ENCODE assay signal across 12 cellular contexts in the genomic region with DNA sequence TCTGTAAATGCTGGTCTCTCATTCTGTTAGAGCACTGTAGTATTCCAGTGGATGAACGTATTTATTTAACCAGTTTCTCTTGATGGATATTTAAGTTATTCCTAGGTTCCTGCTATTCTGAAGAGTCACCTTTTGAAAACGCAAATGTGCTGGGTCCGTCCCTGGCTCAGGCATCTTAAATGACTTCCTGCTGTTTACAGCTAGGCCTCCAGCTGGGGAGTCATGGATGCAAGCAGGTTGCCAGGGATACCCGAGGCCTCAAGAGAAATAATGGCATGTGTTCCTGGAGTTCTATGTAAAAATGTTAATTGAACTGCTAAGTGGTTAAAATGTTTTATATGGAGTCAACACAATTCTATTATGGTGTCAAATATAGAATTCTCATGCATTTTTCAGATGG.
DNase-seq lines count a peak whose midpoint lies in the region; ATAC-seq and TF ChIP-seq lines count a peak whose summit lies in the region.
"Had no signal": no experiment of that assay in that cellular context is flagged by ENCODE, and none has a peak within 500 bp of the region (broad histone marks: within the 10 kb centered on the region; RNA-seq: fewer than 3 reads in every experiment).

No MANE protein-coding gene starts in this region.

- H3K4me3 ChIP-seq in astrocyte of the cerebellum (ENCODE audit: low read depth, low read length) = no peak overlapping the region
- no peak overlapping the region for H3K4me3 ChIP-seq in SK-N-SH (ENCODE audit: low read depth in 2 of 2, low read length in 1 of 2)
- H3K4me3 ChIP-seq in right atrium auricular region = no peak overlapping the region
- H3K4me3 ChIP-seq: smooth muscle cell had no signal

- no peaks in the 10 kb centered on the region for H3F3A ChIP-seq in SK-N-SH (replicated peaks; ENCODE audit: insufficient read depth)

- no peaks in the 10 kb centered on the region for H3K36me3 ChIP-seq in SK-N-SH (replicated peaks in 1 of 2; ENCODE audit: control insufficient read depth in 1 of 2, insufficient read depth in 2 of 2, low read length in 1 of 2)
- no peaks in the 10 kb centered on the region for H3K36me3 ChIP-seq in right atrium auricular region

- no peak for TF ChIP-seq RAD21 in SK-N-SH (IDR thresholded peaks at IDR 0.05; ENCODE audit: low read length)

- no peak for TF ChIP-seq EP300 in SK-N-SH (IDR thresholded peaks at IDR 0.05; ENCODE audit: borderline replicate concordance in 1 of 2, low read depth in 1 of 2, low read length in 1 of 2)

- H3K4me2 ChIP-seq in SK-N-SH = no peak overlapping the region
- H3K4me2 ChIP-seq: smooth muscle cell had no signal

- no peak overlapping the region for H3K9ac ChIP-seq in SK-N-SH

- no peaks in the 10 kb centered on the region for H3K9me2 ChIP-seq in SK-N-SH

- no peaks in the 10 kb centered on the region for H3K79me2 ChIP-seq in SK-N-SH (ENCODE audit: insufficient read depth)

- no peak overlapping the region for H3K27ac ChIP-seq in SK-N-SH (ENCODE audit: low read depth in 2 of 2, low read length in 1 of 2)
- H3K27ac ChIP-seq in right atrium auricular region = no peak overlapping the region

- DNase-seq in Daoy (ENCODE audit: low read depth) (peak; percentile 32), NCI-H187 (lab: John Stamatoyannopoulos, UW) (peak; percentile 78 to 86), astrocyte of the cerebellum (ENCODE audit: low read depth) (peak; percentile 6), kidney glomerular epithelial cell (lab: John Stamatoyannopoulos, UW) (peak; percentile 9), SK-N-SH (no peak), right atrium auricular region (ENCODE audit: low spot score) (no peak)
- no peak for DNase-seq in activated effector memory CD4-positive, alpha-beta T cell treated with Interleukin-2 at 50 U/mL for 16 hours
- DNase-seq: activated CD4-positive, alpha-beta memory T cell treated with anti-CD3 and anti-CD28 coated beads for 36 hours; activated gamma-delta T cell; C1 segment of cervical spinal cord had no signal

- H3K4me1 ChIP-seq in SK-N-SH (ENCODE audit: control insufficient read depth in 1 of 2, insufficient read depth in 2 of 2, low read depth in 1 of 2, low read length in 1 of 2) = no peaks in the 10 kb centered on the region
- no peaks in the 10 kb centered on the region for H3K4me1 ChIP-seq in right atrium auricular region

- H2AFZ ChIP-seq in SK-N-SH (ENCODE audit: low read depth) = no peak overlapping the region

- 58% methylated on average over 4 of the region's 4 CpGs for WGBS in SK-N-SH (ENCODE audit: low lambda C conversion rate)

- CTCF ChIA-PET in SK-N-SH (lab: Yijun Ruan, JAX) = no interaction called here

- ATAC-seq in GM18511 (IDR thresholded peaks at IDR 0.05; ENCODE audit: unreplicated experiment) = no peak

- H3K27me3 ChIP-seq in SK-N-SH (ENCODE audit: insufficient read depth) (no peaks in the 10 kb centered on the region), right atrium auricular region (no peaks in the 10 kb centered on the region)

- no peaks in the 10 kb centered on the region for H4K20me1 ChIP-seq in SK-N-SH (ENCODE audit: insufficient read depth)

- no peaks in the 10 kb centered on the region for H3K9me3 ChIP-seq in SK-N-SH
- no peaks in the 10 kb centered on the region for H3K9me3 ChIP-seq in right atrium auricular region

- POLR2A ChIA-PET in SK-N-SH (lab: Yijun Ruan, JAX) = no interaction called here

- no peak for TF ChIP-seq CTCF in astrocyte of the cerebellum (IDR thresholded peaks at IDR 0.05; ENCODE audit: low read depth, low read length, missing control alignments)
- TF ChIP-seq CTCF in SK-N-SH (IDR thresholded peaks at IDR 0.05) = no peak
- TF ChIP-seq CTCF in right atrium auricular region (IDR thresholded peaks at IDR 0.05) = no peak

- in situ Hi-C loops in astrocyte of the cerebellum (cut with HindIII; ENCODE audit: low sequenced_read_pairs) = no loop called here

TF ChIP-seq in SK-N-SH, 30 proteins besides CTCF, POLR2A, EP300 and RAD21:
- TF ChIP-seq, protein P1, sequence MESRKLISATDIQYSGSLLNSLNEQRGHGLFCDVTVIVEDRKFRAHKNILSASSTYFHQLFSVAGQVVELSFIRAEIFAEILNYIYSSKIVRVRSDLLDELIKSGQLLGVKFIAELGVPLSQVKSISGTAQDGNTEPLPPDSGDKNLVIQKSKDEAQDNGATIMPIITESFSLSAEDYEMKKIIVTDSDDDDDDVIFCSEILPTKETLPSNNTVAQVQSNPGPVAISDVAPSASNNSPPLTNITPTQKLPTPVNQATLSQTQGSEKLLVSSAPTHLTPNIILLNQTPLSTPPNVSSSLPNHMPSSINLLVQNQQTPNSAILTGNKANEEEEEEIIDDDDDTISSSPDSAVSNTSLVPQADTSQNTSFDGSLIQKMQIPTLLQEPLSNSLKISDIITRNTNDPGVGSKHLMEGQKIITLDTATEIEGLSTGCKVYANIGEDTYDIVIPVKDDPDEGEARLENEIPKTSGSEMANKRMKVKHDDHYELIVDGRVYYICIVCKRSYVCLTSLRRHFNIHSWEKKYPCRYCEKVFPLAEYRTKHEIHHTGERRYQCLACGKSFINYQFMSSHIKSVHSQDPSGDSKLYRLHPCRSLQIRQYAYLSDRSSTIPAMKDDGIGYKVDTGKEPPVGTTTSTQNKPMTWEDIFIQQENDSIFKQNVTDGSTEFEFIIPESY (IDR thresholded peaks at IDR 0.05; ENCODE audit: borderline replicate concordance, low read depth) = no peak

Comparison
In these comparisons a context has a peak if more than half of its experiments do, and no peak if none do; other contexts are left out.
1. DNase-seq: peak in Daoy (single experiment), NCI-H187 (2 of 2), astrocyte of the cerebellum (single experiment) and kidney glomerular epithelial cell (single experiment); none in SK-N-SH (single experiment), right atrium auricular region (single experiment) and activated effector memory CD4-positive, alpha-beta T cell treated with Interleukin-2 at 50 U/mL for 16 hours (single experiment).